Comparison of ENCODE assay signal across 1 cellular context in the genomic region with DNA sequence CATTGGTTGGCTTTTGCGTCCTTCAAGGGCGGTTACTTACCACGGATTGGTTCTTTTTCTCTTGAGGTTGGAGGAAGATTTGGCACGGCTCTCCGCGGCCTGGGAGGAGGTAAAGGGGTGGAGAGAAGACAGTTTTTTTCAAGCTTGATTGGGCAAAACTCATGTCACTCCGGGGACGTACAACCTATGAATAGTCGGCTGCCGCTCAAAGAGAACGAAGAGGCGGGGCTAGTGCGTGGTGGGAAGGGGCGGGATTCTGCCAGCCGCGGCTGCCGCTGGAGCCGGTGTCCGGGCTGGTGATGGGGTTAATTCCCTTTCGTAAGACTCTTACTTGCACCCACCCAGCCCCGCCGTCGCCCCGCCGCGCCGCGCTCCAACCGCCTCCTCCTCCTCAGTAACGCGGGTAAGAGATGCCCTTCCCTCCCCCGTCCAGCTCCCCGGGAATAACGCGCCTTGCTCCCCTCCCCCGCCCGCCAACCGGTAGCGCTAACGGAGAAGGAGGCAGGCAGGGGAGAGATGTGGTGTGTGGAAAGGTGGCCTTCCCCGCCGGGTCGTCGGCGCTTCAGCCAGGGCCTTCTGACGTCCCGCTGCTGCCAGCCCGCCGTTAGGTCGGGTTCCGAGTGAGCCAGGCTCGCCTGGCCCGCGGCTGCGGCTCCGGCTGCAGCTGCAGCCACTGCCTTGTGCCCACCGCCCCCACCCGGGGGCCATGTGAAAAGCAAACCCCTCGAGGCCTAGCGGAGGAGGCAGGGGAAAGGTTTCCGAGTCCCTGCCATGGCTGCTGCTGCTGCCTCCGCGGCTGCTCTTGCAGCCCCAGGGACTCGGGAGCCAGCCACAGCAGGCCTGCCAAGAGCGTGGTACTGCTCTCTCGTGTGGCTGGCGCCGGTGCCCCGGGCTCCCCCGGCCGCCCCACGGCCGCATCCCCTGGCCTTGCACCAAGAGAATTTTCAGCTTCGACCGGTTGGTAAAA.
TF ChIP-seq lines count a peak whose summit lies in the region.

R3HDM1 (plus strand) TSS at position 254 of the 967 bp plus-strand sequence. CDS start 73,362 bp downstream, outside the sequence.

TF ChIP-seq in GM12878, 131 proteins besides CTCF, POLR2A, EP300 and RAD21 (continued from another document and continues in another):
- TF ChIP-seq, protein P1, sequence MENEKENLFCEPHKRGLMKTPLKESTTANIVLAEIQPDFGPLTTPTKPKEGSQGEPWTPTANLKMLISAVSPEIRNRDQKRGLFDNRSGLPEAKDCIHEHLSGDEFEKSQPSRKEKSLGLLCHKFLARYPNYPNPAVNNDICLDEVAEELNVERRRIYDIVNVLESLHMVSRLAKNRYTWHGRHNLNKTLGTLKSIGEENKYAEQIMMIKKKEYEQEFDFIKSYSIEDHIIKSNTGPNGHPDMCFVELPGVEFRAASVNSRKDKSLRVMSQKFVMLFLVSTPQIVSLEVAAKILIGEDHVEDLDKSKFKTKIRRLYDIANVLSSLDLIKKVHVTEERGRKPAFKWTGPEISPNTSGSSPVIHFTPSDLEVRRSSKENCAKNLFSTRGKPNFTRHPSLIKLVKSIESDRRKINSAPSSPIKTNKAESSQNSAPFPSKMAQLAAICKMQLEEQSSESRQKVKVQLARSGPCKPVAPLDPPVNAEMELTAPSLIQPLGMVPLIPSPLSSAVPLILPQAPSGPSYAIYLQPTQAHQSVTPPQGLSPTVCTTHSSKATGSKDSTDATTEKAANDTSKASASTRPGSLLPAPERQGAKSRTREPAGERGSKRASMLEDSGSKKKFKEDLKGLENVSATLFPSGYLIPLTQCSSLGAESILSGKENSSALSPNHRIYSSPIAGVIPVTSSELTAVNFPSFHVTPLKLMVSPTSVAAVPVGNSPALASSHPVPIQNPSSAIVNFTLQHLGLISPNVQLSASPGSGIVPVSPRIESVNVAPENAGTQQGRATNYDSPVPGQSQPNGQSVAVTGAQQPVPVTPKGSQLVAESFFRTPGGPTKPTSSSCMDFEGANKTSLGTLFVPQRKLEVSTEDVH (IDR thresholded peaks at IDR 0.05; ENCODE audit: low read depth, partially characterized antibody), result no peak
- TF ChIP-seq, protein P2, sequence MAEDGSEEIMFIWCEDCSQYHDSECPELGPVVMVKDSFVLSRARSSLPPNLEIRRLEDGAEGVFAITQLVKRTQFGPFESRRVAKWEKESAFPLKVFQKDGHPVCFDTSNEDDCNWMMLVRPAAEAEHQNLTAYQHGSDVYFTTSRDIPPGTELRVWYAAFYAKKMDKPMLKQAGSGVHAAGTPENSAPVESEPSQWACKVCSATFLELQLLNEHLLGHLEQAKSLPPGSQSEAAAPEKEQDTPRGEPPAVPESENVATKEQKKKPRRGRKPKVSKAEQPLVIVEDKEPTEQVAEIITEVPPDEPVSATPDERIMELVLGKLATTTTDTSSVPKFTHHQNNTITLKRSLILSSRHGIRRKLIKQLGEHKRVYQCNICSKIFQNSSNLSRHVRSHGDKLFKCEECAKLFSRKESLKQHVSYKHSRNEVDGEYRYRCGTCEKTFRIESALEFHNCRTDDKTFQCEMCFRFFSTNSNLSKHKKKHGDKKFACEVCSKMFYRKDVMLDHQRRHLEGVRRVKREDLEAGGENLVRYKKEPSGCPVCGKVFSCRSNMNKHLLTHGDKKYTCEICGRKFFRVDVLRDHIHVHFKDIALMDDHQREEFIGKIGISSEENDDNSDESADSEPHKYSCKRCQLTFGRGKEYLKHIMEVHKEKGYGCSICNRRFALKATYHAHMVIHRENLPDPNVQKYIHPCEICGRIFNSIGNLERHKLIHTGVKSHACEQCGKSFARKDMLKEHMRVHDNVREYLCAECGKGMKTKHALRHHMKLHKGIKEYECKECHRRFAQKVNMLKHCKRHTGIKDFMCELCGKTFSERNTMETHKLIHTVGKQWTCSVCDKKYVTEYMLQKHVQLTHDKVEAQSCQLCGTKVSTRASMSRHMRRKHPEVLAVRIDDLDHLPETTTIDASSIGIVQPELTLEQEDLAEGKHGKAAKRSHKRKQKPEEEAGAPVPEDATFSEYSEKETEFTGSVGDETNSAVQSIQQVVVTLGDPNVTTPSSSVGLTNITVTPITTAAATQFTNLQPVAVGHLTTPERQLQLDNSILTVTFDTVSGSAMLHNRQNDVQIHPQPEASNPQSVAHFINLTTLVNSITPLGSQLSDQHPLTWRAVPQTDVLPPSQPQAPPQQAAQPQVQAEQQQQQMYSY (CRISPR knock-in tag; IDR thresholded peaks at IDR 0.05), result no peak
- TF ChIP-seq EED (IDR thresholded peaks at IDR 0.05; ENCODE audit: low read depth) (peak; percentile 68; the same call in 1 of the 2 replicates), YY1 (IDR thresholded peaks at IDR 0.05; ENCODE audit: low read depth, low read length) (peak; percentile 64; the same call in 1 of the 2 replicates), BCLAF1 (IDR thresholded peaks at IDR 0.05) (no peak), FOS (IDR thresholded peaks at IDR 0.05; ENCODE audit: borderline replicate concordance, extremely low read depth, insufficient read length) (peak; percentile 48), SKIL (IDR thresholded peaks at IDR 0.05; ENCODE audit: low read depth, poor library complexity, severe bottlenecking) (peak; percentile 10), MEF2B (IDR thresholded peaks at IDR 0.05; ENCODE audit: partially characterized antibody, poor library complexity, severe bottlenecking) (peak; percentile 70), CHD2 (IDR thresholded peaks at IDR 0.05; ENCODE audit: borderline replicate concordance, low read depth, low read length) (peak; percentile 78), E4F1 (IDR thresholded peaks at IDR 0.05; ENCODE audit: borderline replicate concordance, partially characterized antibody) (no peak), RB1 (IDR thresholded peaks at IDR 0.05; ENCODE audit: borderline replicate concordance) (peak; percentile 45; the same call in 1 of the 2 replicates)
- TF ChIP-seq, protein P3, sequence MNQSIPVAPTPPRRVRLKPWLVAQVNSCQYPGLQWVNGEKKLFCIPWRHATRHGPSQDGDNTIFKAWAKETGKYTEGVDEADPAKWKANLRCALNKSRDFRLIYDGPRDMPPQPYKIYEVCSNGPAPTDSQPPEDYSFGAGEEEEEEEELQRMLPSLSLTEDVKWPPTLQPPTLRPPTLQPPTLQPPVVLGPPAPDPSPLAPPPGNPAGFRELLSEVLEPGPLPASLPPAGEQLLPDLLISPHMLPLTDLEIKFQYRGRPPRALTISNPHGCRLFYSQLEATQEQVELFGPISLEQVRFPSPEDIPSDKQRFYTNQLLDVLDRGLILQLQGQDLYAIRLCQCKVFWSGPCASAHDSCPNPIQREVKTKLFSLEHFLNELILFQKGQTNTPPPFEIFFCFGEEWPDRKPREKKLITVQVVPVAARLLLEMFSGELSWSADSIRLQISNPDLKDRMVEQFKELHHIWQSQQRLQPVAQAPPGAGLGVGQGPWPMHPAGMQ (IDR thresholded peaks at IDR 0.05; ENCODE audit: borderline replicate concordance), result no peak
- TF ChIP-seq, protein P4, sequence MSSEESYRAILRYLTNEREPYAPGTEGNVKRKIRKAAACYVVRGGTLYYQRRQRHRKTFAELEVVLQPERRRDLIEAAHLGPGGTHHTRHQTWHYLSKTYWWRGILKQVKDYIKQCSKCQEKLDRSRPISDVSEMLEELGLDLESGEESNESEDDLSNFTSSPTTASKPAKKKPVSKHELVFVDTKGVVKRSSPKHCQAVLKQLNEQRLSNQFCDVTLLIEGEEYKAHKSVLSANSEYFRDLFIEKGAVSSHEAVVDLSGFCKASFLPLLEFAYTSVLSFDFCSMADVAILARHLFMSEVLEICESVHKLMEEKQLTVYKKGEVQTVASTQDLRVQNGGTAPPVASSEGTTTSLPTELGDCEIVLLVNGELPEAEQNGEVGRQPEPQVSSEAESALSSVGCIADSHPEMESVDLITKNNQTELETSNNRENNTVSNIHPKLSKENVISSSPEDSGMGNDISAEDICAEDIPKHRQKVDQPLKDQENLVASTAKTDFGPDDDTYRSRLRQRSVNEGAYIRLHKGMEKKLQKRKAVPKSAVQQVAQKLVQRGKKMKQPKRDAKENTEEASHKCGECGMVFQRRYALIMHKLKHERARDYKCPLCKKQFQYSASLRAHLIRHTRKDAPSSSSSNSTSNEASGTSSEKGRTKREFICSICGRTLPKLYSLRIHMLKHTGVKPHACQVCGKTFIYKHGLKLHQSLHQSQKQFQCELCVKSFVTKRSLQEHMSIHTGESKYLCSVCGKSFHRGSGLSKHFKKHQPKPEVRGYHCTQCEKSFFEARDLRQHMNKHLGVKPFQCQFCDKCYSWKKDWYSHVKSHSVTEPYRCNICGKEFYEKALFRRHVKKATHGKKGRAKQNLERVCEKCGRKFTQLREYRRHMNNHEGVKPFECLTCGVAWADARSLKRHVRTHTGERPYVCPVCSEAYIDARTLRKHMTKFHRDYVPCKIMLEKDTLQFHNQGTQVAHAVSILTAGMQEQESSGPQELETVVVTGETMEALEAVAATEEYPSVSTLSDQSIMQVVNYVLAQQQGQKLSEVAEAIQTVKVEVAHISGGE (CRISPR knock-in tag; IDR thresholded peaks at IDR 0.05), result no peak
- TF ChIP-seq, protein P5, sequence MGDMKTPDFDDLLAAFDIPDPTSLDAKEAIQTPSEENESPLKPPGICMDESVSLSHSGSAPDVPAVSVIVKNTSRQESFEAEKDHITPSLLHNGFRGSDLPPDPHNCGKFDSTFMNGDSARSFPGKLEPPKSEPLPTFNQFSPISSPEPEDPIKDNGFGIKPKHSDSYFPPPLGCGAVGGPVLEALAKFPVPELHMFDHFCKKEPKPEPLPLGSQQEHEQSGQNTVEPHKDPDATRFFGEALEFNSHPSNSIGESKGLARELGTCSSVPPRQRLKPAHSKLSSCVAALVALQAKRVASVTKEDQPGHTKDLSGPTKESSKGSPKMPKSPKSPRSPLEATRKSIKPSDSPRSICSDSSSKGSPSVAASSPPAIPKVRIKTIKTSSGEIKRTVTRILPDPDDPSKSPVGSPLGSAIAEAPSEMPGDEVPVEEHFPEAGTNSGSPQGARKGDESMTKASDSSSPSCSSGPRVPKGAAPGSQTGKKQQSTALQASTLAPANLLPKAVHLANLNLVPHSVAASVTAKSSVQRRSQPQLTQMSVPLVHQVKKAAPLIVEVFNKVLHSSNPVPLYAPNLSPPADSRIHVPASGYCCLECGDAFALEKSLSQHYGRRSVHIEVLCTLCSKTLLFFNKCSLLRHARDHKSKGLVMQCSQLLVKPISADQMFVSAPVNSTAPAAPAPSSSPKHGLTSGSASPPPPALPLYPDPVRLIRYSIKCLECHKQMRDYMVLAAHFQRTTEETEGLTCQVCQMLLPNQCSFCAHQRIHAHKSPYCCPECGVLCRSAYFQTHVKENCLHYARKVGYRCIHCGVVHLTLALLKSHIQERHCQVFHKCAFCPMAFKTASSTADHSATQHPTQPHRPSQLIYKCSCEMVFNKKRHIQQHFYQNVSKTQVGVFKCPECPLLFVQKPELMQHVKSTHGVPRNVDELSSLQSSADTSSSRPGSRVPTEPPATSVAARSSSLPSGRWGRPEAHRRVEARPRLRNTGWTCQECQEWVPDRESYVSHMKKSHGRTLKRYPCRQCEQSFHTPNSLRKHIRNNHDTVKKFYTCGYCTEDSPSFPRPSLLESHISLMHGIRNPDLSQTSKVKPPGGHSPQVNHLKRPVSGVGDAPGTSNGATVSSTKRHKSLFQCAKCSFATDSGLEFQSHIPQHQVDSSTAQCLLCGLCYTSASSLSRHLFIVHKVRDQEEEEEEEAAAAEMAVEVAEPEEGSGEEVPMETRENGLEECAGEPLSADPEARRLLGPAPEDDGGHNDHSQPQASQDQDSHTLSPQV (IDR thresholded peaks at IDR 0.05), result no peak
- TF ChIP-seq, protein P6, sequence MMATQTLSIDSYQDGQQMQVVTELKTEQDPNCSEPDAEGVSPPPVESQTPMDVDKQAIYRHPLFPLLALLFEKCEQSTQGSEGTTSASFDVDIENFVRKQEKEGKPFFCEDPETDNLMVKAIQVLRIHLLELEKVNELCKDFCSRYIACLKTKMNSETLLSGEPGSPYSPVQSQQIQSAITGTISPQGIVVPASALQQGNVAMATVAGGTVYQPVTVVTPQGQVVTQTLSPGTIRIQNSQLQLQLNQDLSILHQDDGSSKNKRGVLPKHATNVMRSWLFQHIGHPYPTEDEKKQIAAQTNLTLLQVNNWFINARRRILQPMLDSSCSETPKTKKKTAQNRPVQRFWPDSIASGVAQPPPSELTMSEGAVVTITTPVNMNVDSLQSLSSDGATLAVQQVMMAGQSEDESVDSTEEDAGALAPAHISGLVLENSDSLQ (IDR thresholded peaks at IDR 0.05), result peak; percentile 100
